Comparison of ENCODE assay signal across 9 cellular contexts in the genomic region with DNA sequence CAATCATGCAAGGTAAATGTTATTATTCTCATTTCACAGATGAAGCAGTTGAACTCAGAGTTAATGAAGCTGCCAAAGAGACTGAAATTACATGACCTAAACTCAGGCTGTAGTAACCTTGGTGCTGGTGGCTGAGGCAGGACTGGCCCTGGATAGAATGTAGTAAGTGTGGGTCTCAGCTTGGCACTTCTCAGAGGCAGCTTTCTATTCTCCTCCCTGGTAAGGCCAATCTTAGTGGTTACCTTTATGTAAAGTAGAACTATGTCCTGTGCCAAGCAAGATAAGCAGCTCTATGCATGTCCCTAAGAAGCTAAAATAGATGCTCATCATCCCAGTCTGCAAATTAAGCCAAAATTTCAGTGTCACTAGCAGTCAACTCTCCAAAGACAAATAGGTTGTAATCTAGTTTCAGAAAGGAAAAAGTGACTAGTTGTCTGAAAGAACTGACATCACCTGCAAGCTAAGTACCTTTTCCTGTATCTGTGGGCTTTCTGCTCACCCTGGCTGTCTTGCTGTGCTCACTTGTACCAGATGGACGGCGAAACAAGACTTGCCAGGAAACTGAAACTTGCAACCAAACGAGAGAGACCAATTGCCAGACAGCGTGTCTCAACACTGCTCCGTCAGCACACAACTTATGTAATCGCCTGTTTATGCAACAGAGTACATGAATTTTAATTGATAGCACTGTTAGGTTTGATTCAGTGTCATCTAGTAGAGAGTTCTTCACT. TPM values are rescaled to one million over a fixed set of nuclear protein-coding genes. Genes with fewer than 3 reads are reported as not detected.
DNase-seq lines count a peak whose midpoint lies in the region; ATAC-seq and TF ChIP-seq lines count a peak whose summit lies in the region.
"Had no signal": no experiment of that assay in that cellular context is flagged by ENCODE, and none has a peak within 500 bp of the region (broad histone marks: within the 10 kb centered on the region; RNA-seq: fewer than 3 reads in every experiment).

No MANE protein-coding gene starts in this region.

- 54 to 66% (median 60%) methylated on average over 6 of the region's 6 CpGs for WGBS in psoas muscle, 3 donors
- WGBS in mesendoderm (ENCODE audit: extremely low coverage, insufficient coverage, low lambda C conversion rate), result no CpG with 5 or more reads among the region's 6 CpGs
- 97 to 98% methylated on average over 6 of the region's 6 CpGs for WGBS in endodermal cell (ENCODE audit: insufficient coverage in 1 of 2, insufficient read length in 1 of 2), 2 experiments

- H3K27ac Mint-ChIP-seq in endodermal cell, result no peak overlapping the region

- H3K4me2 ChIP-seq in mesendoderm (ENCODE audit: low read length), result no peak overlapping the region

- H3K27me3 ChIP-seq in colonic mucosa (no peaks in the 10 kb centered on the region), psoas muscle (ENCODE audit: insufficient read depth in 3 of 3, low read length in 2 of 3) (peaks cover 0 to 7% (median 0%) of the 10 kb centered on the region in 3 donors), mesendoderm (ENCODE audit: insufficient read depth, low read length, poor library complexity) (no peaks in the 10 kb centered on the region), endodermal cell (ENCODE audit: control insufficient read depth, insufficient read depth, low read length, poor library complexity, severe bottlenecking) (no peaks in the 10 kb centered on the region)

- ATAC-seq in GM19035 (IDR thresholded peaks at IDR 0.05; ENCODE audit: unreplicated experiment), result peak; percentile 98
- peak; percentile 96 for ATAC-seq in HG03095 (IDR thresholded peaks at IDR 0.05; ENCODE audit: unreplicated experiment)
- peak in 2 of 4 donors; percentile 27 to 37 for ATAC-seq in psoas muscle

- DNase-seq in activated CD4-positive, CD25-positive, alpha-beta regulatory T cell treated with anti-CD3 and anti-CD28 coated beads, Interleukin-2, amount 50 U/mL, for 16 hours (ENCODE audit: low read depth, low spot score), result peak; percentile 17
- DNase-seq in colonic mucosa (peak; percentile 22), psoas muscle (peak; percentile 14 to 46), mesendoderm (no peak), endodermal cell (no peak), NCI-H2029 treated with DMSO at 0.1 percent for 48 hours (lab: John Stamatoyannopoulos, UW) (no peak)

- H3K23ac ChIP-seq in mesendoderm (ENCODE audit: low read length), result no peak overlapping the region

- H4K5ac ChIP-seq in mesendoderm (ENCODE audit: low read length), result no peak overlapping the region

- H3K36me3 ChIP-seq in colonic mucosa (no peaks in the 10 kb centered on the region), psoas muscle (ENCODE audit: insufficient read depth in 1 of 2, low read depth in 1 of 2) (no peaks in the 10 kb centered on the region), mesendoderm (ENCODE audit: control insufficient read depth, insufficient read depth, low read length) (no peaks in the 10 kb centered on the region), endodermal cell (ENCODE audit: control insufficient read depth, insufficient read depth, low read length) (no peaks in the 10 kb centered on the region)

- peaks cover 9% of the 10 kb centered on the region for H3K27me3 Mint-ChIP-seq in endodermal cell (ENCODE audit: insufficient read depth)

- no peak overlapping the region for H3K4me3 Mint-ChIP-seq in endodermal cell

- no peak overlapping the region for H3K4me3 ChIP-seq in colonic mucosa
- H3K4me3 ChIP-seq in psoas muscle, result no peak overlapping the region
- H3K4me3 ChIP-seq in mesendoderm (ENCODE audit: low read length), result no peak overlapping the region
- H3K4me3 ChIP-seq in endodermal cell (ENCODE audit: low read length), result no peak overlapping the region

- H3K18ac ChIP-seq in mesendoderm (ENCODE audit: low read length), result no peak overlapping the region

- no peak overlapping the region for H3K56ac ChIP-seq in mesendoderm (ENCODE audit: low read length)

- H3K4me1 Mint-ChIP-seq in endodermal cell, result no peaks in the 10 kb centered on the region

- H3K9ac ChIP-seq in colonic mucosa (ENCODE audit: low read depth in 2 of 2, low read length in 2 of 2), result no peak overlapping the region
- no peak overlapping the region for H3K9ac ChIP-seq in mesendoderm (ENCODE audit: low read length)
- H3K9ac ChIP-seq in endodermal cell (ENCODE audit: extremely low read depth, low read length, poor library complexity, severe bottlenecking), result no peak overlapping the region

- H2AK5ac ChIP-seq in mesendoderm (ENCODE audit: low read length), result no peak overlapping the region

- H3K36me3 Mint-ChIP-seq in endodermal cell (ENCODE audit: low read depth), result no peaks in the 10 kb centered on the region

- no peak overlapping the region for H2BK15ac ChIP-seq in mesendoderm (replicated peaks; ENCODE audit: low read depth)

- no peak overlapping the region for H4K8ac ChIP-seq in mesendoderm (ENCODE audit: low read depth, low read length)

- H3K4ac ChIP-seq in mesendoderm (ENCODE audit: low read depth, low read length), result no peak overlapping the region

- intact Hi-C loops in colonic mucosa (cut with DNase I), result no loop called here
- intact Hi-C loops in psoas muscle (cut with DNase I), result no loop called here

- H3K4me1 ChIP-seq in colonic mucosa, result no peaks in the 10 kb centered on the region
- no peaks in the 10 kb centered on the region for H3K4me1 ChIP-seq in psoas muscle
- no peaks in the 10 kb centered on the region for H3K4me1 ChIP-seq in mesendoderm (ENCODE audit: control insufficient read depth, low read depth, low read length)
- H3K4me1 ChIP-seq in endodermal cell (ENCODE audit: control insufficient read depth, insufficient read depth, low read length), result no peaks in the 10 kb centered on the region

- no peak overlapping the region for H3K27ac ChIP-seq in colonic mucosa
- H3K27ac ChIP-seq in psoas muscle, result no peak overlapping the region
- H3K27ac ChIP-seq in mesendoderm (ENCODE audit: low read depth, low read length), result no peak overlapping the region
- no peak overlapping the region for H3K27ac ChIP-seq in endodermal cell (ENCODE audit: low read depth, low read length)

- H3K9me3 Mint-ChIP-seq in endodermal cell, result no peaks in the 10 kb centered on the region

- H3K9me3 ChIP-seq in colonic mucosa (no peaks in the 10 kb centered on the region), psoas muscle (no peaks in the 10 kb centered on the region), endodermal cell (ENCODE audit: control insufficient read depth, low read length) (no peaks in the 10 kb centered on the region)

- TF ChIP-seq CTCF in colonic mucosa (IDR thresholded peaks at IDR 0.05), result no peak
- no peak for TF ChIP-seq CTCF in psoas muscle (IDR thresholded peaks at IDR 0.05)
- no peak for TF ChIP-seq CTCF in endodermal cell (conservative IDR thresholded peaks at IDR 0.05)

- no peak overlapping the region for H2BK120ac ChIP-seq in mesendoderm (ENCODE audit: low read depth, low read length)

- H3K79me2 ChIP-seq in mesendoderm (ENCODE audit: control insufficient read depth, insufficient read depth, low read length), result no peaks in the 10 kb centered on the region

- no peaks in the 10 kb centered on the region for H3K79me1 ChIP-seq in mesendoderm (ENCODE audit: low read length)

- no peak overlapping the region for H2BK5ac ChIP-seq in mesendoderm (ENCODE audit: low read length)

RNA-seq across cellular contexts. Expression of a gene that starts 43.7 kb away (rescaled TPM):
- total RNA-seq in colonic mucosa (1 to 10 TPM in 1 of 2 donors, under 1 TPM in 1; 0.40 to 1.7 TPM), psoas muscle (1 to 10 TPM in 1 of 4 donors, under 1 TPM in 1, not detected in 2; 0.13 to 1.1 TPM), endodermal cell (not detected)
- polyA plus RNA-seq in psoas muscle, result under 1 TPM; 0.05 to 0.35 (median 0.25) TPM
- 0.08 TPM for polyA plus RNA-seq in mesendoderm (2013, experiment 1 of 2)
- polyA plus RNA-seq in mesendoderm (2013, experiment 2 of 2), result 0.13 TPM
- polyA plus RNA-seq in endodermal cell (2013, experiment 1 of 2), result not detected
- not detected for polyA plus RNA-seq in endodermal cell (2013, experiment 2 of 2)
- total RNA-seq: T-helper 1 cell treated with Interleukin-12 subunit alpha and Interleukin-12 subunit beta and Interleukin-4 antibody, amounts not matched to agents 30 ng/mL and 1 ng/mL, for 36 hours had no signal

Comparison
In these comparisons a context has a peak if more than half of its experiments do, and no peak if none do; other contexts are left out.
1. DNase-seq: peak in activated CD4-positive, CD25-positive, alpha-beta regulatory T cell treated with anti-CD3 and anti-CD28 coated beads, Interleukin-2, amount 50 U/mL, for 16 hours (single experiment), colonic mucosa (single experiment) and psoas muscle (2 of 2); none in mesendoderm (single experiment), endodermal cell (single experiment) and NCI-H2029 treated with DMSO at 0.1 percent for 48 hours (single experiment).